17 cellular contexts compared by ENCODE assay signal in genomic region chr16:15602285-15603044, GRCh38. TPM values are rescaled to one million over a fixed set of nuclear protein-coding genes. Genes with fewer than 3 reads are reported as not detected.
DNase-seq lines count a peak whose midpoint lies in the region; ATAC-seq and TF ChIP-seq lines count a peak whose summit lies in the region.
"Had no signal": no experiment of that assay in that cellular context is flagged by ENCODE, and none has a peak within 500 bp of the region (broad histone marks: within the 10 kb centered on the region; RNA-seq: fewer than 3 reads in every experiment).

No MANE protein-coding gene starts in this region.

- no peaks in the 10 kb centered on the region for H3K9me3 Mint-ChIP-seq in activated naive CD8-positive, alpha-beta T cell (ENCODE audit: low read depth)
- H3K9me3 Mint-ChIP-seq in activated naive CD8-positive, alpha-beta T cell treated with anti-CD3 and anti-CD28 coated beads for 36 hours: no peaks in the 10 kb centered on the region
- no peaks in the 10 kb centered on the region for H3K9me3 Mint-ChIP-seq in activated T-helper 1 cell treated with anti-CD3 and anti-CD28 coated beads, Interleukin-12 subunit alpha, Interleukin-12 subunit beta, Interleukin-2, Interleukin-4 antibody, amounts not matched to agents 30 ng/mL and 10 ng/mL and 1 ng/mL, durations not matched to agents 14 hours and 24 hours and 36 hours
- H3K9me3 Mint-ChIP-seq in memory B cell: no peaks in the 10 kb centered on the region
- H3K9me3 Mint-ChIP-seq: CD8-positive, alpha-beta memory T cell; GM23338 had no signal

- peaks cover 15% of the 10 kb centered on the region for H3K36me3 Mint-ChIP-seq in activated naive CD8-positive, alpha-beta T cell
- peaks cover 41% of the 10 kb centered on the region for H3K36me3 Mint-ChIP-seq in activated naive CD8-positive, alpha-beta T cell treated with anti-CD3 and anti-CD28 coated beads for 36 hours
- peaks cover 65% of the 10 kb centered on the region for H3K36me3 Mint-ChIP-seq in activated T-helper 1 cell treated with anti-CD3 and anti-CD28 coated beads, Interleukin-12 subunit alpha, Interleukin-12 subunit beta, Interleukin-2, Interleukin-4 antibody, amounts not matched to agents 30 ng/mL and 10 ng/mL and 1 ng/mL, durations not matched to agents 14 hours and 24 hours and 36 hours (ENCODE audit: low read depth)
- H3K36me3 Mint-ChIP-seq in memory B cell: peaks cover 62% of the 10 kb centered on the region

- intact Hi-C loops in activated T-helper 1 cell treated with anti-CD3 and anti-CD28 coated beads, Interleukin-12 subunit alpha, Interleukin-12 subunit beta, Interleukin-2, Interleukin-4 antibody, amounts not matched to agents 30 ng/mL and 10 ng/mL and 1 ng/mL, durations not matched to agents 14 hours and 24 hours and 36 hours (cut with micrococcal nuclease): no loop called here

- no peaks in the 10 kb centered on the region for H3K27me3 Mint-ChIP-seq in activated naive CD8-positive, alpha-beta T cell
- no peaks in the 10 kb centered on the region for H3K27me3 Mint-ChIP-seq in activated naive CD8-positive, alpha-beta T cell treated with anti-CD3 and anti-CD28 coated beads for 36 hours
- no peaks in the 10 kb centered on the region for H3K27me3 Mint-ChIP-seq in activated T-helper 1 cell treated with anti-CD3 and anti-CD28 coated beads, Interleukin-12 subunit alpha, Interleukin-12 subunit beta, Interleukin-2, Interleukin-4 antibody, amounts not matched to agents 30 ng/mL and 10 ng/mL and 1 ng/mL, durations not matched to agents 14 hours and 24 hours and 36 hours (ENCODE audit: insufficient read depth)
- H3K27me3 Mint-ChIP-seq in memory B cell: no peaks in the 10 kb centered on the region
- H3K27me3 Mint-ChIP-seq: CD8-positive, alpha-beta memory T cell had no signal

- DNase-seq in activated naive CD8-positive, alpha-beta T cell treated with anti-CD3 and anti-CD28 coated beads for 36 hours: no peak
- DNase-seq in activated T-helper 1 cell treated with anti-CD3 and anti-CD28 coated beads, Interleukin-12 subunit alpha, Interleukin-12 subunit beta, Interleukin-2, Interleukin-4 antibody, amounts not matched to agents 30 ng/mL and 10 ng/mL and 1 ng/mL, durations not matched to agents 14 hours and 24 hours and 36 hours (ENCODE audit: low spot score): no peak
- no peak for DNase-seq in memory B cell (ENCODE audit: low spot score in 2 of 2)
- DNase-seq in GM10248 (ENCODE audit: extremely low spot score): no peak
- no peak for DNase-seq in NCI-H748 (lab: John Stamatoyannopoulos, UW; ENCODE audit: unreplicated experiment)
- DNase-seq in activated CD4-positive, CD25-positive, alpha-beta regulatory T cell treated with anti-CD3 and anti-CD28 coated beads, Interleukin-2, amount 50 U/mL, for 72 hours: no peak
- DNase-seq: CD8-positive, alpha-beta memory T cell; HCEC 1CT; NCI-H1105 treated with DMSO at 0.1 percent for 48 hours; NCI-H1694; NCI-H2081 treated with DMSO at 0.1 percent for 48 hours; NCI-H510A; NCI-H774; OCI-M1; SHP77 treated with DMSO at 0.1 percent for 48 hours had no signal

- no peak for ATAC-seq in memory B cell (ENCODE audit: low read depth)
- ATAC-seq: GM23338 had no signal

- TF ChIP-seq CTCF in GM10248 (IDR thresholded peaks at IDR 0.05; ENCODE audit: control extremely low read depth, extremely low read depth, low read depth, missing control alignments): no peak

- POLR2A ChIA-PET in GM10248 (lab: Yijun Ruan, JAX): no interaction called here

- peaks cover 4% of the 10 kb centered on the region for H3K4me1 Mint-ChIP-seq in activated naive CD8-positive, alpha-beta T cell (ENCODE audit: low read depth)
- H3K4me1 Mint-ChIP-seq in activated naive CD8-positive, alpha-beta T cell treated with anti-CD3 and anti-CD28 coated beads for 36 hours: peaks cover 4% of the 10 kb centered on the region
- peaks cover 40% of the 10 kb centered on the region for H3K4me1 Mint-ChIP-seq in activated T-helper 1 cell treated with anti-CD3 and anti-CD28 coated beads, Interleukin-12 subunit alpha, Interleukin-12 subunit beta, Interleukin-2, Interleukin-4 antibody, amounts not matched to agents 30 ng/mL and 10 ng/mL and 1 ng/mL, durations not matched to agents 14 hours and 24 hours and 36 hours (ENCODE audit: low read depth)
- peaks cover 15% of the 10 kb centered on the region for H3K4me1 Mint-ChIP-seq in memory B cell

- CTCF ChIA-PET in GM10248 (lab: Yijun Ruan, JAX): interaction anchor here (0.7 kb wide), 1 partner anchor 11 kb away, joined by 3 read pairs; no protein-coding TSS in a partner anchor

- H3K4me3 Mint-ChIP-seq in activated naive CD8-positive, alpha-beta T cell: no peak overlapping the region
- H3K4me3 Mint-ChIP-seq in activated naive CD8-positive, alpha-beta T cell treated with anti-CD3 and anti-CD28 coated beads for 36 hours: no peak overlapping the region
- H3K4me3 Mint-ChIP-seq in activated T-helper 1 cell treated with anti-CD3 and anti-CD28 coated beads, Interleukin-12 subunit alpha, Interleukin-12 subunit beta, Interleukin-2, Interleukin-4 antibody, amounts not matched to agents 30 ng/mL and 10 ng/mL and 1 ng/mL, durations not matched to agents 14 hours and 24 hours and 36 hours: no peak overlapping the region
- no peak overlapping the region for H3K4me3 Mint-ChIP-seq in memory B cell
- H3K4me3 Mint-ChIP-seq: GM23338 had no signal

- peak overlapping the region; percentile 31 for H3K27ac Mint-ChIP-seq in activated naive CD8-positive, alpha-beta T cell
- H3K27ac Mint-ChIP-seq in activated naive CD8-positive, alpha-beta T cell treated with anti-CD3 and anti-CD28 coated beads for 36 hours: no peak overlapping the region
- H3K27ac Mint-ChIP-seq in activated T-helper 1 cell treated with anti-CD3 and anti-CD28 coated beads, Interleukin-12 subunit alpha, Interleukin-12 subunit beta, Interleukin-2, Interleukin-4 antibody, amounts not matched to agents 30 ng/mL and 10 ng/mL and 1 ng/mL, durations not matched to agents 14 hours and 24 hours and 36 hours: peak overlapping the region; percentile 68
- H3K27ac Mint-ChIP-seq in memory B cell: peak overlapping the region; percentile 4
- H3K27ac Mint-ChIP-seq: GM23338 had no signal

RNA-seq across cellular contexts. Expression of gene MARF1, which starts 40.5 kb away (rescaled TPM):
- total RNA-seq in activated naive CD8-positive, alpha-beta T cell treated with anti-CD3 and anti-CD28 coated beads for 36 hours: 10 to 100 TPM; 51.0 to 52.1 TPM
- 58.8 and 58.9 TPM in 2 replicates for total RNA-seq in activated T-helper 1 cell treated with anti-CD3 and anti-CD28 coated beads, Interleukin-12 subunit alpha, Interleukin-12 subunit beta, Interleukin-2, Interleukin-4 antibody, amounts not matched to agents 30 ng/mL and 10 ng/mL and 1 ng/mL, durations not matched to agents 14 hours and 24 hours and 36 hours

RNA-seq across cellular contexts. Expression of gene NDE1, which starts 47.6 kb away (rescaled TPM):
- 100 to 1,000 TPM; 115 to 117 TPM for total RNA-seq in activated naive CD8-positive, alpha-beta T cell treated with anti-CD3 and anti-CD28 coated beads for 36 hours
- total RNA-seq in activated T-helper 1 cell treated with anti-CD3 and anti-CD28 coated beads, Interleukin-12 subunit alpha, Interleukin-12 subunit beta, Interleukin-2, Interleukin-4 antibody, amounts not matched to agents 30 ng/mL and 10 ng/mL and 1 ng/mL, durations not matched to agents 14 hours and 24 hours and 36 hours: 87.4 and 91.8 TPM in 2 replicates
